ENCODE assay signal across 1 cellular context in the genomic region with DNA sequence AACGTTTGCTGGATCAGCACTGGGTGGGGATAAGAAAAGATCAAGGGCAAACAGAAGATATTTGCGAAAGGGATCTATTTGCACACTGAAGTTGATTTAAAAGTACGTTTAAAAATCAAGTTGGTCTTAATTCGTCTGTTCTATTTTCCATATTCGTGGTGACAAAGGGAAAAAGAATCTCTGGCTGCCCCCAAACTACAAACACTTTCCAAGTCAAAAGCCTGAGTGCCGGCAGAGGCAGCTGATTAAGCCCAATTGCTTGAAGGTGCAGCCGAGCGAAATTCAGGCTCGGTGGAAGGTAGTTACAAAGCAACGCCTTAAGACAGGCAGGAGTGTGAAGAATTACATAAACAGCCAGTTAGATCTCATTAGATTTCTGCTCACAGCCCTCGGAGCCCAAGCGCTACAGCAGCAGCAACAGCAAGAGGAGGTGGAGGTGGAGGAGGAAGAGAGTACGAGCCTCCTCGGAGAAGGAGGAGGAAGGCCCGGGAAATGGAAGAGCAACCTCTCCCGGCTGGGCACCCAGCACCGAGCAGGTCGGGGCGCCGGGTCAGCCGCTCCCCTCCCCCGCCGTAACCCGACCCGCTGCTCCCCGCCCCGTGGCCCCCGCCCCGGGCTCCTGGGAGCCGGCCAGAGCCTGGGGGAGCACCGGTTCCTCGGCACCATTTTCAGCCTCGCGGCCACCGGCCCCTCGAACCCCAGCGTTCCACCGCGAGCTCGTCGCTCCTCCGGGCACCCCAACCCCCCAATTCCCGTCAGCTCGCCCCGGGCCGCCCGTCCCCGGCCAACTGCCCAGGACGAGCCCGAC.
TF ChIP-seq lines count a peak whose summit lies in the region.

No MANE protein-coding gene starts in this region.

TF ChIP-seq in HepG2, 621 proteins besides CTCF, POLR2A, EP300 and RAD21 (continued from another document and continues in another):
- TF ChIP-seq, protein P1, sequence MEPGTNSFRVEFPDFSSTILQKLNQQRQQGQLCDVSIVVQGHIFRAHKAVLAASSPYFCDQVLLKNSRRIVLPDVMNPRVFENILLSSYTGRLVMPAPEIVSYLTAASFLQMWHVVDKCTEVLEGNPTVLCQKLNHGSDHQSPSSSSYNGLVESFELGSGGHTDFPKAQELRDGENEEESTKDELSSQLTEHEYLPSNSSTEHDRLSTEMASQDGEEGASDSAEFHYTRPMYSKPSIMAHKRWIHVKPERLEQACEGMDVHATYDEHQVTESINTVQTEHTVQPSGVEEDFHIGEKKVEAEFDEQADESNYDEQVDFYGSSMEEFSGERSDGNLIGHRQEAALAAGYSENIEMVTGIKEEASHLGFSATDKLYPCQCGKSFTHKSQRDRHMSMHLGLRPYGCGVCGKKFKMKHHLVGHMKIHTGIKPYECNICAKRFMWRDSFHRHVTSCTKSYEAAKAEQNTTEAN (CRISPR knock-in tag; conservative IDR thresholded peaks at IDR 0.05): peak; percentile 50
- TF ChIP-seq ZNF496 (CRISPR knock-in tag; IDR thresholded peaks at IDR 0.05; ENCODE audit: insufficient replicate concordance) (no peak), ADNP (CRISPR knock-in tag; IDR thresholded peaks at IDR 0.05) (no peak), ZNF761 (CRISPR knock-in tag; conservative IDR thresholded peaks at IDR 0.05) (no peak), ESRRA (CRISPR knock-in tag; IDR thresholded peaks at IDR 0.05; ENCODE audit: low read depth) (no peak), GFI1 (CRISPR knock-in tag; IDR thresholded peaks at IDR 0.05; ENCODE audit: borderline replicate concordance) (0 out of 2 replicates have a peak, but pooled peaks have one; percentile 10), KDM5A (IDR thresholded peaks at IDR 0.05; ENCODE audit: borderline replicate concordance, low read length) (0 out of 2 replicates have a peak, but pooled peaks have one; percentile 19), ZSCAN25 (CRISPR knock-in tag; IDR thresholded peaks at IDR 0.05) (no peak; the same call in 1 of the 2 replicates), ZNF780A (CRISPR knock-in tag; IDR thresholded peaks at IDR 0.05) (no peak), NR1H2 (CRISPR knock-in tag; IDR thresholded peaks at IDR 0.05; ENCODE audit: borderline replicate concordance, low read depth) (no peak), NFE2 (CRISPR knock-in tag; IDR thresholded peaks at IDR 0.05) (no peak), ELF1 (CRISPR knock-in tag; IDR thresholded peaks at IDR 0.05) (0 out of 2 replicates have a peak, but pooled peaks have one; percentile 22), ZBTB20 (CRISPR knock-in tag; IDR thresholded peaks at IDR 0.05; ENCODE audit: borderline replicate concordance, low read depth) (no peak), REL (CRISPR knock-in tag; conservative IDR thresholded peaks at IDR 0.05) (0 out of 2 replicates have a peak, but pooled peaks have one; percentile 39), MATR3 (CRISPR knock-in tag; IDR thresholded peaks at IDR 0.05) (no peak), ZMAT3 (CRISPR knock-in tag; conservative IDR thresholded peaks at IDR 0.05) (peak; percentile 40; the same call in 1 of the 2 replicates), CHCHD3 (CRISPR knock-in tag; IDR thresholded peaks at IDR 0.05) (no peak), ZFP37 (CRISPR knock-in tag; IDR thresholded peaks at IDR 0.05; ENCODE audit: borderline replicate concordance) (0 out of 2 replicates have a peak, but pooled peaks have one; percentile 17), NFATC3 (CRISPR knock-in tag; IDR thresholded peaks at IDR 0.05) (no peak), WIZ (CRISPR knock-in tag; IDR thresholded peaks at IDR 0.05) (no peak), SP140L (CRISPR knock-in tag; IDR thresholded peaks at IDR 0.05; ENCODE audit: borderline replicate concordance) (0 out of 2 replicates have a peak, but pooled peaks have one; percentile 18), ZNF749 (CRISPR knock-in tag; IDR thresholded peaks at IDR 0.05; ENCODE audit: borderline replicate concordance) (no peak), ZSCAN20 (CRISPR knock-in tag; IDR thresholded peaks at IDR 0.05; ENCODE audit: borderline replicate concordance) (no peak), JARID2 (CRISPR knock-in tag; IDR thresholded peaks at IDR 0.05; ENCODE audit: insufficient replicate concordance) (no peak), KDM5B (CRISPR knock-in tag; IDR thresholded peaks at IDR 0.05; ENCODE audit: borderline replicate concordance) (no peak), MBD4 (IDR thresholded peaks at IDR 0.05; ENCODE audit: borderline replicate concordance, low read length) (no peak; the same call in 1 of the 2 replicates), ZNF816 (CRISPR knock-in tag; IDR thresholded peaks at IDR 0.05; ENCODE audit: borderline replicate concordance) (no peak), HMGA1 (CRISPR knock-in tag; conservative IDR thresholded peaks at IDR 0.05) (no peak), TEAD2 (CRISPR knock-in tag; IDR thresholded peaks at IDR 0.05) (no peak)
- TF ChIP-seq, protein P2, sequence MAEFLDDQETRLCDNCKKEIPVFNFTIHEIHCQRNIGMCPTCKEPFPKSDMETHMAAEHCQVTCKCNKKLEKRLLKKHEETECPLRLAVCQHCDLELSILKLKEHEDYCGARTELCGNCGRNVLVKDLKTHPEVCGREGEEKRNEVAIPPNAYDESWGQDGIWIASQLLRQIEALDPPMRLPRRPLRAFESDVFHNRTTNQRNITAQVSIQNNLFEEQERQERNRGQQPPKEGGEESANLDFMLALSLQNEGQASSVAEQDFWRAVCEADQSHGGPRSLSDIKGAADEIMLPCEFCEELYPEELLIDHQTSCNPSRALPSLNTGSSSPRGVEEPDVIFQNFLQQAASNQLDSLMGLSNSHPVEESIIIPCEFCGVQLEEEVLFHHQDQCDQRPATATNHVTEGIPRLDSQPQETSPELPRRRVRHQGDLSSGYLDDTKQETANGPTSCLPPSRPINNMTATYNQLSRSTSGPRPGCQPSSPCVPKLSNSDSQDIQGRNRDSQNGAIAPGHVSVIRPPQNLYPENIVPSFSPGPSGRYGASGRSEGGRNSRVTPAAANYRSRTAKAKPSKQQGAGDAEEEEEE (CRISPR knock-in tag; IDR thresholded peaks at IDR 0.05; ENCODE audit: borderline replicate concordance): no peak
- TF ChIP-seq, protein P3, sequence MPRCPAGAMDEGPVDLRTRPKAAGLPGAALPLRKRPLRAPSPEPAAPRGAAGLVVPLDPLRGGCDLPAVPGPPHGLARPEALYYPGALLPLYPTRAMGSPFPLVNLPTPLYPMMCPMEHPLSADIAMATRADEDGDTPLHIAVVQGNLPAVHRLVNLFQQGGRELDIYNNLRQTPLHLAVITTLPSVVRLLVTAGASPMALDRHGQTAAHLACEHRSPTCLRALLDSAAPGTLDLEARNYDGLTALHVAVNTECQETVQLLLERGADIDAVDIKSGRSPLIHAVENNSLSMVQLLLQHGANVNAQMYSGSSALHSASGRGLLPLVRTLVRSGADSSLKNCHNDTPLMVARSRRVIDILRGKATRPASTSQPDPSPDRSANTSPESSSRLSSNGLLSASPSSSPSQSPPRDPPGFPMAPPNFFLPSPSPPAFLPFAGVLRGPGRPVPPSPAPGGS (CRISPR knock-in tag; IDR thresholded peaks at IDR 0.05): no peak
- TF ChIP-seq, protein P4, sequence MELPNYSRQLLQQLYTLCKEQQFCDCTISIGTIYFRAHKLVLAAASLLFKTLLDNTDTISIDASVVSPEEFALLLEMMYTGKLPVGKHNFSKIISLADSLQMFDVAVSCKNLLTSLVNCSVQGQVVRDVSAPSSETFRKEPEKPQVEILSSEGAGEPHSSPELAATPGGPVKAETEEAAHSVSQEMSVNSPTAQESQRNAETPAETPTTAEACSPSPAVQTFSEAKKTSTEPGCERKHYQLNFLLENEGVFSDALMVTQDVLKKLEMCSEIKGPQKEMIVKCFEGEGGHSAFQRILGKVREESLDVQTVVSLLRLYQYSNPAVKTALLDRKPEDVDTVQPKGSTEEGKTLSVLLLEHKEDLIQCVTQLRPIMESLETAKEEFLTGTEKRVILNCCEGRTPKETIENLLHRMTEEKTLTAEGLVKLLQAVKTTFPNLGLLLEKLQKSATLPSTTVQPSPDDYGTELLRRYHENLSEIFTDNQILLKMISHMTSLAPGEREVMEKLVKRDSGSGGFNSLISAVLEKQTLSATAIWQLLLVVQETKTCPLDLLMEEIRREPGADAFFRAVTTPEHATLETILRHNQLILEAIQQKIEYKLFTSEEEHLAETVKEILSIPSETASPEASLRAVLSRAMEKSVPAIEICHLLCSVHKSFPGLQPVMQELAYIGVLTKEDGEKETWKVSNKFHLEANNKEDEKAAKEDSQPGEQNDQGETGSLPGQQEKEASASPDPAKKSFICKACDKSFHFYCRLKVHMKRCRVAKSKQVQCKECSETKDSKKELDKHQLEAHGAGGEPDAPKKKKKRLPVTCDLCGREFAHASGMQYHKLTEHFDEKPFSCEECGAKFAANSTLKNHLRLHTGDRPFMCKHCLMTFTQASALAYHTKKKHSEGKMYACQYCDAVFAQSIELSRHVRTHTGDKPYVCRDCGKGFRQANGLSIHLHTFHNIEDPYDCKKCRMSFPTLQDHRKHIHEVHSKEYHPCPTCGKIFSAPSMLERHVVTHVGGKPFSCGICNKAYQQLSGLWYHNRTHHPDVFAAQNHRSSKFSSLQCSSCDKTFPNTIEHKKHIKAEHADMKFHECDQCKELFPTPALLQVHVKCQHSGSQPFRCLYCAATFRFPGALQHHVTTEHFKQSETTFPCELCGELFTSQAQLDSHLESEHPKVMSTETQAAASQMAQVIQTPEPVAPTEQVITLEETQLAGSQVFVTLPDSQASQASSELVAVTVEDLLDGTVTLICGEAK (IDR thresholded peaks at IDR 0.05): no peak
- TF ChIP-seq, protein P4 (CRISPR knock-in tag; IDR thresholded peaks at IDR 0.05): no peak
- TF ChIP-seq, protein P5, sequence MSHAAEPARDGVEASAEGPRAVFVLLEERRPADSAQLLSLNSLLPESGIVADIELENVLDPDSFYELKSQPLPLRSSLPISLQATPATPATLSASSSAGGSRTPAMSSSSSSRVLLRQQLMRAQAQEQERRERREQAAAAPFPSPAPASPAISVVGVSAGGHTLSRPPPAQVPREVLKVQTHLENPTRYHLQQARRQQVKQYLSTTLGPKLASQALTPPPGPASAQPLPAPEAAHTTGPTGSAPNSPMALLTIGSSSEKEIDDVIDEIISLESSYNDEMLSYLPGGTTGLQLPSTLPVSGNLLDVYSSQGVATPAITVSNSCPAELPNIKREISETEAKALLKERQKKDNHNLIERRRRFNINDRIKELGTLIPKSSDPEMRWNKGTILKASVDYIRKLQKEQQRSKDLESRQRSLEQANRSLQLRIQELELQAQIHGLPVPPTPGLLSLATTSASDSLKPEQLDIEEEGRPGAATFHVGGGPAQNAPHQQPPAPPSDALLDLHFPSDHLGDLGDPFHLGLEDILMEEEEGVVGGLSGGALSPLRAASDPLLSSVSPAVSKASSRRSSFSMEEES (CRISPR knock-in tag; IDR thresholded peaks at IDR 0.05): no peak
- TF ChIP-seq, protein P6, sequence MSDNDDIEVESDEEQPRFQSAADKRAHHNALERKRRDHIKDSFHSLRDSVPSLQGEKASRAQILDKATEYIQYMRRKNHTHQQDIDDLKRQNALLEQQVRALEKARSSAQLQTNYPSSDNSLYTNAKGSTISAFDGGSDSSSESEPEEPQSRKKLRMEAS (IDR thresholded peaks at IDR 0.05): no peak
- TF ChIP-seq, protein P7, sequence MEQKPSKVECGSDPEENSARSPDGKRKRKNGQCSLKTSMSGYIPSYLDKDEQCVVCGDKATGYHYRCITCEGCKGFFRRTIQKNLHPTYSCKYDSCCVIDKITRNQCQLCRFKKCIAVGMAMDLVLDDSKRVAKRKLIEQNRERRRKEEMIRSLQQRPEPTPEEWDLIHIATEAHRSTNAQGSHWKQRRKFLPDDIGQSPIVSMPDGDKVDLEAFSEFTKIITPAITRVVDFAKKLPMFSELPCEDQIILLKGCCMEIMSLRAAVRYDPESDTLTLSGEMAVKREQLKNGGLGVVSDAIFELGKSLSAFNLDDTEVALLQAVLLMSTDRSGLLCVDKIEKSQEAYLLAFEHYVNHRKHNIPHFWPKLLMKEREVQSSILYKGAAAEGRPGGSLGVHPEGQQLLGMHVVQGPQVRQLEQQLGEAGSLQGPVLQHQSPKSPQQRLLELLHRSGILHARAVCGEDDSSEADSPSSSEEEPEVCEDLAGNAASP (CRISPR knock-in tag; IDR thresholded peaks at IDR 0.05; ENCODE audit: borderline replicate concordance): peak; percentile 25
- TF ChIP-seq, protein P8, sequence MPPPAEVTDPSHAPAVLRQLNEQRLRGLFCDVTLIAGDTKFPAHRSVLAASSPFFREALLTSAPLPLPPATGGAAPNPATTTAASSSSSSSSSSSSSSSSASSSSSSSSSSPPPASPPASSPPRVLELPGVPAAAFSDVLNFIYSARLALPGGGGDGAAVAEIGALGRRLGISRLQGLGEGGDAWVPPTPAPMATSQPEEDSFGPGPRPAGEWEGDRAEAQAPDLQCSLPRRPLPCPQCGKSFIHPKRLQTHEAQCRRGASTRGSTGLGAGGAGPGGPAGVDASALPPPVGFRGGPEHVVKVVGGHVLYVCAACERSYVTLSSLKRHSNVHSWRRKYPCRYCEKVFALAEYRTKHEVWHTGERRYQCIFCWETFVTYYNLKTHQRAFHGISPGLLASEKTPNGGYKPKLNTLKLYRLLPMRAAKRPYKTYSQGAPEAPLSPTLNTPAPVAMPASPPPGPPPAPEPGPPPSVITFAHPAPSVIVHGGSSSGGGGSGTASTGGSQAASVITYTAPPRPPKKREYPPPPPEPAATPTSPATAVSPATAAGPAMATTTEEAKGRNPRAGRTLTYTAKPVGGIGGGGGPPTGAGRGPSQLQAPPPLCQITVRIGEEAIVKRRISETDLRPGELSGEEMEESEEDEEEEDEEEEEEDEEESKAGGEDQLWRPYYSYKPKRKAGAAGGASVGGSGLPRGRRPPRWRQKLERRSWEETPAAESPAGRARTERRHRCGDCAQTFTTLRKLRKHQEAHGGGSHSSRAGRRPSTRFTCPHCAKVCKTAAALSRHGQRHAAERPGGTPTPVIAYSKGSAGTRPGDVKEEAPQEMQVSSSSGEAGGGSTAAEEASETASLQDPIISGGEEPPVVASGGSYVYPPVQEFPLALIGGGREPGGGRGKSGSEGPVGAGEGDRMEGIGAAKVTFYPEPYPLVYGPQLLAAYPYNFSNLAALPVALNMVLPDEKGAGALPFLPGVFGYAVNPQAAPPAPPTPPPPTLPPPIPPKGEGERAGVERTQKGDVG (CRISPR knock-in tag; IDR thresholded peaks at IDR 0.05; ENCODE audit: borderline replicate concordance): no peak
